ENCODE assay signal across 8 cellular contexts in the genomic region with DNA sequence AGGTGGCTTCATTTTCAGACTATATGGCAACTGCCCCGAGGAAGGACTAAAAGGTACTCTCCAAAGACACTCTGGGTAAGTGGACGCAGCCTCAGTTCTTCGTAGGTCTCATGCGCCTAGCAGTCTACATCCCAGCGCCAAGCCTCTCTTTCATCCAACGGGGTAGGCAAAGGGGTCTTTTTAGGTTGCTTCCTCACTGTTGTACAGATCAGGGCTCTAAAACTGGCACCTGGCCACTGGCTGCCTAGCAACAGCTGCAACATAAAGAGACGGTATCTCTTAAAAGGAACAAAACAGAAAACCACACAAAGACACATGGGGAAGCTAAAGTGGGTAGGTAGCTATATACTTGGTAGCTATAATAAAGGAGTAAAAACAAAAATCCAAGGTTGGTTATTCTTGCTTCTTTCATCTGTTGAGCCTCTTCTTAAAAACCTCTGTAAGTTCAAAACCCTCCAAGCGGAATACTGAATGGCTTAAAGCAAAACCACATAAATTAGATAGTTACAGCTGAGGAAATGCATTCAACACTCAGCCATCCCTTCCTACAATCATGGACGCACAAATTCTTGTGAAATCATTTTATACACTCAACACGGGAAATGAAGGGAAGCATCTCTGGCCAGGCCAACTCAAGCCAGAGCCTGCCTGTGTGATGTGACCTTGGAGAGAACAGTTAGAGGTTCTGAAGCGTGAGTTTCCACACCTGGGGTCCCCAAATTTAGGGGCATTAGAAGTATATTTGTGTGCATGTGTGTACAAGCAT. TPM values are rescaled to one million over a fixed set of nuclear protein-coding genes. Genes with fewer than 3 reads are reported as not detected.
DNase-seq lines count a peak whose midpoint lies in the region; ATAC-seq and TF ChIP-seq lines count a peak whose summit lies in the region.

No MANE protein-coding gene starts in this region.

- POLR2A ChIA-PET in IMR-90 (lab: Charles Lee; ENCODE audit: unreplicated experiment) = no interaction called here

- peak overlapping the region; percentile 95 for H3K27ac Mint-ChIP-seq in activated naive CD8-positive, alpha-beta T cell treated with anti-CD3 and anti-CD28 coated beads, Interleukin-2, amount 50 U/mL, for 24 hours

- no peak for TF ChIP-seq POLR2A in IMR-90 (IDR thresholded peaks at IDR 0.05; ENCODE audit: low read depth, low read length)

- H3K14ac ChIP-seq in IMR-90 (replicated peaks; ENCODE audit: low read depth, low read length) = no peak overlapping the region; the same call in 1 of the 2 replicates

- dilution Hi-C loops in IMR-90 (cut with HindIII; ENCODE audit: low sequenced_read_pairs, unreplicated experiment) = no loop called here

- intact Hi-C loops in IMR-90 (cut with micrococcal nuclease) (no loop called here), lower lobe of right lung (cut with DNase I) (no loop called here), ascending aorta (cut with DNase I) (no loop called here)

- H2BK120ac ChIP-seq in IMR-90 (ENCODE audit: low read depth, low read length) = no peak overlapping the region

- H3K23ac ChIP-seq in IMR-90 (ENCODE audit: low read depth, low read length) = no peak overlapping the region

- H3K9me3 ChIP-seq in IMR-90 (ENCODE audit: control insufficient read depth, insufficient read depth, low read length) (no peaks in the 10 kb centered on the region), lower lobe of right lung (no peaks in the 10 kb centered on the region), ascending aorta (no peaks in the 10 kb centered on the region)

- H3K27me3 Mint-ChIP-seq in activated naive CD8-positive, alpha-beta T cell treated with anti-CD3 and anti-CD28 coated beads, Interleukin-2, amount 50 U/mL, for 24 hours = no peaks in the 10 kb centered on the region

- H2BK15ac ChIP-seq in IMR-90 (ENCODE audit: low read depth, low read length) = no peak overlapping the region

- no peak for TF ChIP-seq CTCF in IMR-90 (conservative IDR thresholded peaks at IDR 0.05; ENCODE audit: low read depth, low read length)
- no peak for TF ChIP-seq CTCF in lower lobe of right lung (IDR thresholded peaks at IDR 0.05)
- no peak for TF ChIP-seq CTCF in ascending aorta (IDR thresholded peaks at IDR 0.05)

- H3K9ac ChIP-seq in IMR-90 (ENCODE audit: low read depth, low read length) = no peak overlapping the region

- no peak overlapping the region for H3K56ac ChIP-seq in IMR-90 (ENCODE audit: extremely low read depth, insufficient read depth, low read length)

- H2BK5ac ChIP-seq in IMR-90 (ENCODE audit: low read depth, low read length, poor library complexity, severe bottlenecking) = no peak overlapping the region

- peaks cover 4% of the 10 kb centered on the region for H3K9me1 ChIP-seq in IMR-90 (ENCODE audit: insufficient read depth, low read length)

- no peak overlapping the region for H4K5ac ChIP-seq in IMR-90 (ENCODE audit: low read depth, low read length)

- WGBS in IMR-90 (ENCODE audit: extremely low coverage in 2 of 2, insufficient read length in 1 of 2), 2 experiments = 87% methylated on average over 3 of the region's 11 CpGs; no CpG with 5 or more reads in 1 of the 2 experiments

- H4K91ac ChIP-seq in IMR-90 (ENCODE audit: insufficient read depth, low read depth, low read length) = no peak overlapping the region

- H2AK5ac ChIP-seq in IMR-90 (ENCODE audit: low read depth, low read length) = peak overlapping the region; percentile 24; the same call in 1 of the 2 replicates

- no peaks in the 10 kb centered on the region for H3K36me3 ChIP-seq in IMR-90 (ENCODE audit: control insufficient read depth, insufficient read depth, low read length)
- no peaks in the 10 kb centered on the region for H3K36me3 ChIP-seq in lower lobe of right lung
- H3K36me3 ChIP-seq in ascending aorta = no peaks in the 10 kb centered on the region

- peaks cover 39 to 66% of the 10 kb centered on the region in 2 experiments for H3K79me1 ChIP-seq in IMR-90 (ENCODE audit: low read depth in 1 of 2, low read length in 2 of 2)

- H3K18ac ChIP-seq in IMR-90 (ENCODE audit: low read depth, low read length) = no peak overlapping the region

- peak overlapping the region; percentile 63 for H3K4me3 Mint-ChIP-seq in activated naive CD8-positive, alpha-beta T cell treated with anti-CD3 and anti-CD28 coated beads, Interleukin-2, amount 50 U/mL, for 24 hours

- TF ChIP-seq RAD21 in IMR-90 (IDR thresholded peaks at IDR 0.05; ENCODE audit: low read length) = no peak

- peak; percentile 43 for DNase-seq in IMR-90
- peak; percentile 87 for DNase-seq in RPMI8226
- DNase-seq in activated naive CD8-positive, alpha-beta T cell treated with anti-CD3 and anti-CD28 coated beads, Interleukin-2, amount 50 U/mL, for 24 hours = peak; percentile 62
- peak; percentile 86 for DNase-seq in lower lobe of right lung
- DNase-seq in ureter (ENCODE audit: low spot score) = peak; percentile 43
- DNase-seq in ascending aorta (ENCODE audit: low spot score in 2 of 2) = no peak
- no peak for DNase-seq in cerebellar nuclear complex (lab: John Stamatoyannopoulos, UW)

- no peak overlapping the region for H3K4ac ChIP-seq in IMR-90 (ENCODE audit: low read depth, low read length)

- no peaks in the 10 kb centered on the region for H3K36me3 Mint-ChIP-seq in activated naive CD8-positive, alpha-beta T cell treated with anti-CD3 and anti-CD28 coated beads, Interleukin-2, amount 50 U/mL, for 24 hours (ENCODE audit: low read depth)

- H4K8ac ChIP-seq in IMR-90 (ENCODE audit: low read depth in 2 of 2, low read length in 2 of 2) = no peak overlapping the region

- no peak overlapping the region for H2BK20ac ChIP-seq in IMR-90 (ENCODE audit: low read depth, low read length)

- H3K27ac ChIP-seq in IMR-90 (ENCODE audit: insufficient read depth, low read length) = no peak overlapping the region
- H3K27ac ChIP-seq in lower lobe of right lung = peak overlapping the region; percentile 80
- no peak overlapping the region for H3K27ac ChIP-seq in ascending aorta

- H3K4me1 ChIP-seq in IMR-90 (ENCODE audit: control insufficient read depth, insufficient read depth, low read length) = peaks cover 8% of the 10 kb centered on the region
- peaks cover 56% of the 10 kb centered on the region for H3K4me1 ChIP-seq in lower lobe of right lung
- H3K4me1 ChIP-seq in ascending aorta = no peaks in the 10 kb centered on the region

- in situ Hi-C loops in IMR-90 (cut with MboI; ENCODE audit: low sequenced_read_pairs) = no loop called here

- H3K4me3 ChIP-seq in IMR-90 (ENCODE audit: insufficient read depth, low read depth, low read length) = no peak overlapping the region
- peak overlapping the region; percentile 14 for H3K4me3 ChIP-seq in lower lobe of right lung
- no peak overlapping the region for H3K4me3 ChIP-seq in ascending aorta

- ATAC-seq in GM18502 (IDR thresholded peaks at IDR 0.05; ENCODE audit: poor library complexity, unreplicated experiment) = peak; percentile 66
- ATAC-seq in IMR-90 (ENCODE audit: low read depth) = no peak
- ATAC-seq in activated naive CD8-positive, alpha-beta T cell treated with anti-CD3 and anti-CD28 coated beads, Interleukin-2, amount 50 U/mL, for 24 hours = peak; percentile 75
- peak; percentile 82 to 89 for ATAC-seq in lower lobe of right lung

- H3K27me3 ChIP-seq in IMR-90 (ENCODE audit: control insufficient read depth, insufficient read depth, low read length) = no peaks in the 10 kb centered on the region
- no peaks in the 10 kb centered on the region for H3K27me3 ChIP-seq in lower lobe of right lung (ENCODE audit: low read depth)
- H3K27me3 ChIP-seq in ascending aorta = no peaks in the 10 kb centered on the region

- CTCF ChIA-PET in IMR-90 (lab: Yijun Ruan, JAX) = interaction anchor here (0.7 kb wide), 1 partner anchor 52 kb away, joined by 3 read pairs; no protein-coding TSS in a partner anchor

- no peak overlapping the region for H2AFZ ChIP-seq in IMR-90 (replicated peaks; ENCODE audit: low read length, poor library complexity)

- H3K4me2 ChIP-seq in IMR-90 (ENCODE audit: low read depth, low read length) = no peak overlapping the region

- no TSS peak for BruUV-seq in IMR-90 (replicated peaks; lab: Mats Ljungman, UMichigan)

- no peak overlapping the region for H2AK9ac ChIP-seq in IMR-90 (replicated peaks; ENCODE audit: low read depth, low read length, poor library complexity)

- H3K4me1 Mint-ChIP-seq in activated naive CD8-positive, alpha-beta T cell treated with anti-CD3 and anti-CD28 coated beads, Interleukin-2, amount 50 U/mL, for 24 hours = peaks cover 91% of the 10 kb centered on the region

- peaks cover 28% of the 10 kb centered on the region for H4K20me1 ChIP-seq in IMR-90 (ENCODE audit: insufficient read depth, low read length)

- H3K9me3 Mint-ChIP-seq in activated naive CD8-positive, alpha-beta T cell treated with anti-CD3 and anti-CD28 coated beads, Interleukin-2, amount 50 U/mL, for 24 hours = no peaks in the 10 kb centered on the region

TF ChIP-seq in IMR-90, 13 proteins besides CTCF, POLR2A, EP300 and RAD21:
- TF ChIP-seq CEBPB (IDR thresholded peaks at IDR 0.05; ENCODE audit: low read depth, low read length) (0 out of 2 replicates have a peak, but pooled peaks have one; percentile 3), MXI1 (IDR thresholded peaks at IDR 0.05; ENCODE audit: borderline replicate concordance, low read depth, low read length) (no peak), FOS (IDR thresholded peaks at IDR 0.05; ENCODE audit: low read depth, low read length) (no peak), RFX5 (IDR thresholded peaks at IDR 0.05; ENCODE audit: low read depth, low read length) (no peak), NFE2L2 (IDR thresholded peaks at IDR 0.05; ENCODE audit: low read depth, low read length) (no peak), MAZ (IDR thresholded peaks at IDR 0.05; ENCODE audit: borderline replicate concordance, low read depth, low read length) (no peak)

RNA-seq across cellular contexts. Expression of a gene that starts 22.7 kb away (rescaled TPM):
- total RNA-seq in IMR-90 (2012; rRNA removed) = 7.9 and 8.3 TPM in 2 replicates
- 10.1 and 12.4 TPM in 2 replicates for polyA plus RNA-seq in IMR-90 (2012; rRNA removed)
- 6.2 and 9.0 TPM in 2 replicates for polyA plus RNA-seq in IMR-90 (2012; cell fraction: cytosol; rRNA removed)
- 46.8 and 57.8 TPM in 2 replicates for polyA plus RNA-seq in IMR-90 (2012; cell fraction: nucleus; rRNA removed; ENCODE audit: low replicate concordance)
- total RNA-seq in lower lobe of right lung = 110 TPM
- total RNA-seq in ureter = 55.6 TPM
- 46.5 TPM for total RNA-seq in ascending aorta

Comparison
In these comparisons a context has a peak if more than half of its experiments do, and no peak if none do; other contexts are left out.
1. DNase-seq: peak in IMR-90 (single experiment), RPMI8226 (single experiment), activated naive CD8-positive, alpha-beta T cell treated with anti-CD3 and anti-CD28 coated beads, Interleukin-2, amount 50 U/mL, for 24 hours (single experiment), lower lobe of right lung (single experiment) and ureter (single experiment); none in ascending aorta (0 of 2) and cerebellar nuclear complex (0 of 2).